ENCODE assay signal across 15 cellular contexts in genomic region chr16:4386452-4386813, GRCh38. TPM values are rescaled to one million over a fixed set of nuclear protein-coding genes. Genes with fewer than 3 reads are reported as not detected.
A peak's percentile ranks its signal among the peaks of the same experiment; 100 is the strongest.
DNase-seq lines count a peak whose midpoint lies in the region; ATAC-seq and TF ChIP-seq lines count a peak whose summit lies in the region.
"Had no signal": no experiment of that assay in that cellular context is flagged by ENCODE, and none has a peak within 500 bp of the region (broad histone marks: within the 10 kb centered on the region; RNA-seq: fewer than 3 reads in every experiment).

No MANE protein-coding gene starts in this region.

- intact Hi-C loops in left ventricle myocardium inferior (cut with micrococcal nuclease) = no loop called here

- no peak overlapping the region for H3K27ac Mint-ChIP-seq in activated naive CD4-positive, alpha-beta T cell treated with anti-CD3 and anti-CD28 coated beads, Interleukin-2, amount 10 ng/mL, durations not matched to agents 7 days and 5 days
- H3K27ac Mint-ChIP-seq: activated T-cell treated with anti-CD3 and anti-CD28 coated beads, Interleukin-2, amount 50 U/mL, for 72 hours; WTC11 had no signal

- H3K27ac ChIP-seq in SJSA1 (peak overlapping the region; percentile 32), left ventricle myocardium inferior (replicated peaks) (peak overlapping the region; percentile 57), skin epidermis (peak overlapping the region in 14 of 21 experiments; percentile 14 to 65 (median 44))
- H3K27ac ChIP-seq: epithelial cell of prostate had no signal

- H3K36me3 ChIP-seq in BE2C (peaks cover 20% of the 10 kb centered on the region), SJSA1 (peaks cover 68% of the 10 kb centered on the region), left ventricle myocardium inferior (peaks cover 22% of the 10 kb centered on the region)

- H3K27me3 ChIP-seq in BE2C = no peaks in the 10 kb centered on the region
- no peaks in the 10 kb centered on the region for H3K27me3 ChIP-seq in SJSA1 (replicated peaks)
- no peaks in the 10 kb centered on the region for H3K27me3 ChIP-seq in left ventricle myocardium inferior (ENCODE audit: low read depth)

- no peaks in the 10 kb centered on the region for H3K9me3 ChIP-seq in BE2C
- H3K9me3 ChIP-seq in SJSA1 (replicated peaks) = no peaks in the 10 kb centered on the region
- H3K9me3 ChIP-seq in left ventricle myocardium inferior (replicated peaks) = no peaks in the 10 kb centered on the region

- H3K4me1 ChIP-seq in BE2C = peaks cover 35% of the 10 kb centered on the region
- H3K4me1 ChIP-seq in SJSA1 (replicated peaks) = peaks cover 74% of the 10 kb centered on the region
- H3K4me1 ChIP-seq in left ventricle myocardium inferior = peaks cover 87% of the 10 kb centered on the region

- no peaks in the 10 kb centered on the region for H3K4me1 Mint-ChIP-seq in activated naive CD4-positive, alpha-beta T cell treated with anti-CD3 and anti-CD28 coated beads, Interleukin-2, amount 10 ng/mL, durations not matched to agents 7 days and 5 days

- H3K4me3 ChIP-seq in BE2C (ENCODE audit: low read depth, low read length) (no peak overlapping the region), SJSA1 (no peak overlapping the region), left ventricle myocardium inferior (no peak overlapping the region), skin epidermis (no peak overlapping the region)

- H3K36me3 Mint-ChIP-seq in activated naive CD4-positive, alpha-beta T cell treated with anti-CD3 and anti-CD28 coated beads, Interleukin-2, amount 10 ng/mL, durations not matched to agents 7 days and 5 days = peaks cover 32% of the 10 kb centered on the region
- H3K36me3 Mint-ChIP-seq: brain, WTC11 had no signal

- TF ChIP-seq CTCF in BE2C (IDR thresholded peaks at IDR 0.05; ENCODE audit: low read depth, low read length) (no peak), left ventricle myocardium inferior (IDR thresholded peaks at IDR 0.05; ENCODE audit: borderline replicate concordance) (no peak)

- no peak for ATAC-seq in HG03521 (IDR thresholded peaks at IDR 0.05; ENCODE audit: unreplicated experiment)
- ATAC-seq: activated T-cell treated with anti-CD3 and anti-CD28 coated beads, Interleukin-2, amount 50 U/mL, for 72 hours; naive thymus-derived CD4-positive, alpha-beta T cell; WTC11 had no signal

- peak; percentile 21 for DNase-seq in BE2C
- no peak for DNase-seq in SJSA1 (ENCODE audit: low read depth in 1 of 2, low spot score in 2 of 2)
- no peak for DNase-seq in left ventricle myocardium inferior
- DNase-seq in NCI-H1436 treated with DMSO at 0.1 percent for 48 hours (lab: John Stamatoyannopoulos, UW) = no peak
- no peak for DNase-seq in stimulated activated CD8-positive, alpha-beta memory T cell treated with anti-CD3 and anti-CD28 coated beads, Interleukin-4, amount 100 ng/mL, for 48 hours
- DNase-seq in activated naive CD4-positive, alpha-beta T cell treated with anti-CD3 and anti-CD28 coated beads, Interleukin-2, amount 10 ng/mL, durations not matched to agents 7 days and 5 days = no peak
- DNase-seq: activated T-cell treated with anti-CD3 and anti-CD28 coated beads, Interleukin-2, amount 50 U/mL, for 72 hours; CD4-positive, alpha-beta memory T cell; NCI-H524 treated with DMSO at 0.1 percent for 48 hours had no signal

- H3K27me3 Mint-ChIP-seq in activated naive CD4-positive, alpha-beta T cell treated with anti-CD3 and anti-CD28 coated beads, Interleukin-2, amount 10 ng/mL, durations not matched to agents 7 days and 5 days = no peaks in the 10 kb centered on the region
- H3K27me3 Mint-ChIP-seq: brain; CD4-positive, alpha-beta memory T cell; naive thymus-derived CD4-positive, alpha-beta T cell had no signal

- no peak overlapping the region for H3K4me3 Mint-ChIP-seq in activated naive CD4-positive, alpha-beta T cell treated with anti-CD3 and anti-CD28 coated beads, Interleukin-2, amount 10 ng/mL, durations not matched to agents 7 days and 5 days
- H3K4me3 Mint-ChIP-seq: activated T-cell treated with anti-CD3 and anti-CD28 coated beads, Interleukin-2, amount 50 U/mL, for 72 hours; brain; naive thymus-derived CD4-positive, alpha-beta T cell; WTC11 had no signal

- no peaks in the 10 kb centered on the region for H3K9me3 Mint-ChIP-seq in activated naive CD4-positive, alpha-beta T cell treated with anti-CD3 and anti-CD28 coated beads, Interleukin-2, amount 10 ng/mL, durations not matched to agents 7 days and 5 days
- H3K9me3 Mint-ChIP-seq: activated T-cell treated with anti-CD3 and anti-CD28 coated beads, Interleukin-2, amount 50 U/mL, for 72 hours; brain; CD4-positive, alpha-beta memory T cell; naive thymus-derived CD4-positive, alpha-beta T cell; WTC11 had no signal

- CTCF ChIA-PET in activated naive CD4-positive, alpha-beta T cell treated with anti-CD3 and anti-CD28 coated beads, Interleukin-2, amount 10 ng/mL, durations not matched to agents 7 days and 5 days (lab: Charles Lee) = no interaction called here

RNA-seq across cellular contexts. Expression of gene VASN, which starts 14.8 kb away (rescaled TPM):
- polyA plus RNA-seq in BE2C (2012; ENCODE audit: insufficient read depth, insufficient read length, low read depth) = 147 TPM
- total RNA-seq in SJSA1 (2014; rRNA removed; shearing (Covaris generic)) = 85.4 and 93.6 TPM in 2 replicates
- 5.5 TPM for total RNA-seq in left ventricle myocardium inferior
- total RNA-seq: activated T-cell treated with anti-CD3 and anti-CD28 coated beads, Interleukin-2, amount 50 U/mL, for 72 hours had no signal

RNA-seq across cellular contexts. Expression of gene CORO7, which starts 30.0 kb away (rescaled TPM):
- 72.6 TPM for polyA plus RNA-seq in BE2C (2012; ENCODE audit: insufficient read depth, insufficient read length, low read depth)
- total RNA-seq in SJSA1 (2014; rRNA removed; shearing (Covaris generic)) = 18.6 and 26.8 TPM in 2 replicates
- 12.5 TPM for total RNA-seq in left ventricle myocardium inferior

RNA-seq across cellular contexts. Expression of gene PAM16, which starts 35.3 kb away (rescaled TPM):
- polyA plus RNA-seq in BE2C (2012; ENCODE audit: insufficient read depth, insufficient read length, low read depth) = 216 TPM
- total RNA-seq in SJSA1 (2014; rRNA removed; shearing (Covaris generic)) = 86.4 and 125 TPM in 2 replicates
- total RNA-seq in left ventricle myocardium inferior = 67.3 TPM

RNA-seq across cellular contexts. Expression of gene DNAJA3, which starts 39.2 kb away (rescaled TPM):
- polyA plus RNA-seq in BE2C (2012; ENCODE audit: insufficient read depth, insufficient read length, low read depth) = 154 TPM
- total RNA-seq in SJSA1 (2014; rRNA removed; shearing (Covaris generic)) = 58.2 and 81.9 TPM in 2 replicates
- total RNA-seq in left ventricle myocardium inferior = 74.2 TPM

Comparison
In these comparisons a context has a peak if more than half of its experiments do, and no peak if none do; other contexts are left out.
1. RNA of gene VASN, which starts 14.8 kb away (total RNA-seq): 85.4 to 93.6 TPM in SJSA1; 5.5 TPM in left ventricle myocardium inferior (single experiment); every median in the first group is over 10 times any median in the second.
2. Peak in every context shown above with its lines, with median percentiles within 50 percentile points of each other: H3K27ac ChIP-seq.